20 cellular contexts compared by ENCODE assay signal in genomic region chr2:32805104-32806095, GRCh38.
DNase-seq lines count a peak whose midpoint lies in the region; ATAC-seq lines count a peak whose summit lies in the region.
"Had no signal": no experiment of that assay in that cellular context is flagged by ENCODE, and none has a peak within 500 bp of the region (broad histone marks: within the 10 kb centered on the region; RNA-seq: fewer than 3 reads in every experiment).

No MANE protein-coding gene starts in this region.

- H3K23ac ChIP-seq in mesendoderm (ENCODE audit: low read length), result no peak overlapping the region

- no peak overlapping the region for H3K27ac ChIP-seq in mesendoderm (ENCODE audit: low read depth, low read length)
- H3K27ac ChIP-seq: body of pancreas, gastroesophageal sphincter had no signal

- no peak overlapping the region for H3K4ac ChIP-seq in mesendoderm (ENCODE audit: low read depth, low read length)

- peak; percentile 80 for ATAC-seq in esophagus mucosa
- no peak for ATAC-seq in GM19328 (IDR thresholded peaks at IDR 0.05; ENCODE audit: unreplicated experiment)
- ATAC-seq: body of pancreas; gastroesophageal sphincter; naive thymus-derived CD4-positive, alpha-beta T cell had no signal

- no peaks in the 10 kb centered on the region for H3K79me1 ChIP-seq in mesendoderm (ENCODE audit: low read length)

- DNase-seq in DMS53 treated with DMSO at 0.1 percent for 48 hours (lab: John Stamatoyannopoulos, UW; ENCODE audit: unreplicated experiment) (peak; percentile 74), NCI-H226 (peak; percentile 74), mesendoderm (peak; percentile 79), GDM1 (lab: John Stamatoyannopoulos, UW) (no peak)
- no peak for DNase-seq in activated T-helper 2 cell treated with anti-CD3 and anti-CD28 coated beads, Interferon-gamma antibody, Interleukin-2, Interleukin-4, amounts not matched to agents 10 μg/mL and 5 μg/mL and 100 μg/mL, durations not matched to agents 14 hours and 24 hours and 36 hours (ENCODE audit: low spot score)
- DNase-seq in stimulated activated CD4-positive, alpha-beta T cell treated with anti-CD3 and anti-CD28 coated beads, Interleukin-4, amount 100 ng/mL, for 1 hour, result no peak
- DNase-seq: activated CD8-positive, alpha-beta memory T cell treated with anti-CD3 and anti-CD28 coated beads for 24 hours; body of pancreas; effector CD8-positive, alpha-beta T cell; Karpas-422; kidney; naive thymus-derived CD4-positive, alpha-beta T cell; NCI-H2081; retina; SIG-M5; stimulated activated CD4-positive, alpha-beta T cell treated with anti-CD3 and anti-CD28 coated beads, Interleukin-2, amount 100 ng/mL, for 24 hours had no signal

- no peaks in the 10 kb centered on the region for H3K4me1 Mint-ChIP-seq in activated T-helper 2 cell treated with anti-CD3 and anti-CD28 coated beads, Interferon-gamma antibody, Interleukin-2, Interleukin-4, amounts not matched to agents 10 μg/mL and 5 μg/mL and 100 μg/mL, durations not matched to agents 14 hours and 24 hours and 36 hours (ENCODE audit: low read depth)

- WGBS in mesendoderm (ENCODE audit: extremely low coverage, insufficient coverage, low lambda C conversion rate), result no CpG with 5 or more reads among the region's 4 CpGs

- no peak overlapping the region for H2BK5ac ChIP-seq in mesendoderm (ENCODE audit: low read length)

- H3K9me3 Mint-ChIP-seq in activated T-helper 2 cell treated with anti-CD3 and anti-CD28 coated beads, Interferon-gamma antibody, Interleukin-2, Interleukin-4, amounts not matched to agents 10 μg/mL and 5 μg/mL and 100 μg/mL, durations not matched to agents 14 hours and 24 hours and 36 hours, result no peaks in the 10 kb centered on the region
- H3K9me3 Mint-ChIP-seq: type B pancreatic cell had no signal

- no peaks in the 10 kb centered on the region for H3K27me3 ChIP-seq in mesendoderm (ENCODE audit: insufficient read depth, low read length, poor library complexity)
- H3K27me3 ChIP-seq: body of pancreas, gastroesophageal sphincter had no signal

- H3K27ac Mint-ChIP-seq in activated T-helper 2 cell treated with anti-CD3 and anti-CD28 coated beads, Interferon-gamma antibody, Interleukin-2, Interleukin-4, amounts not matched to agents 10 μg/mL and 5 μg/mL and 100 μg/mL, durations not matched to agents 14 hours and 24 hours and 36 hours, result no peak overlapping the region
- H3K27ac Mint-ChIP-seq: naive thymus-derived CD4-positive, alpha-beta T cell; type B pancreatic cell had no signal

- H4K8ac ChIP-seq in mesendoderm (ENCODE audit: low read depth, low read length), result no peak overlapping the region

- no peak overlapping the region for H2AK5ac ChIP-seq in mesendoderm (ENCODE audit: low read length)

- H3K4me1 ChIP-seq in mesendoderm (ENCODE audit: control insufficient read depth, low read depth, low read length), result peaks cover 2% of the 10 kb centered on the region
- H3K4me1 ChIP-seq: body of pancreas, gastroesophageal sphincter had no signal

- intact Hi-C loops in activated T-helper 2 cell treated with anti-CD3 and anti-CD28 coated beads, Interferon-gamma antibody, Interleukin-2, Interleukin-4, amounts not matched to agents 10 μg/mL and 5 μg/mL and 100 μg/mL, durations not matched to agents 14 hours and 24 hours and 36 hours (cut with micrococcal nuclease), result no loop called here

- no peaks in the 10 kb centered on the region for H3K79me2 ChIP-seq in mesendoderm (ENCODE audit: control insufficient read depth, insufficient read depth, low read length)

- H3K4me2 ChIP-seq in mesendoderm (ENCODE audit: low read length), result no peak overlapping the region

- H2BK120ac ChIP-seq in mesendoderm (ENCODE audit: low read depth, low read length), result no peak overlapping the region

- no peak overlapping the region for H2BK15ac ChIP-seq in mesendoderm (replicated peaks; ENCODE audit: low read depth)

- no peak overlapping the region for H4K5ac ChIP-seq in mesendoderm (ENCODE audit: low read length)

- H3K9ac ChIP-seq in mesendoderm (ENCODE audit: low read length), result no peak overlapping the region

- H3K27me3 Mint-ChIP-seq in activated T-helper 2 cell treated with anti-CD3 and anti-CD28 coated beads, Interferon-gamma antibody, Interleukin-2, Interleukin-4, amounts not matched to agents 10 μg/mL and 5 μg/mL and 100 μg/mL, durations not matched to agents 14 hours and 24 hours and 36 hours (ENCODE audit: low read depth), result no peaks in the 10 kb centered on the region
- H3K27me3 Mint-ChIP-seq: naive thymus-derived CD4-positive, alpha-beta T cell; type B pancreatic cell had no signal

- H3K18ac ChIP-seq in mesendoderm (ENCODE audit: low read length), result no peak overlapping the region

- H3K36me3 ChIP-seq in mesendoderm (ENCODE audit: control insufficient read depth, insufficient read depth, low read length), result no peaks in the 10 kb centered on the region

- peaks cover 5% of the 10 kb centered on the region for H3K36me3 Mint-ChIP-seq in activated T-helper 2 cell treated with anti-CD3 and anti-CD28 coated beads, Interferon-gamma antibody, Interleukin-2, Interleukin-4, amounts not matched to agents 10 μg/mL and 5 μg/mL and 100 μg/mL, durations not matched to agents 14 hours and 24 hours and 36 hours (ENCODE audit: low read depth)

- H3K4me3 Mint-ChIP-seq in activated T-helper 2 cell treated with anti-CD3 and anti-CD28 coated beads, Interferon-gamma antibody, Interleukin-2, Interleukin-4, amounts not matched to agents 10 μg/mL and 5 μg/mL and 100 μg/mL, durations not matched to agents 14 hours and 24 hours and 36 hours (ENCODE audit: low read depth), result no peak overlapping the region
- H3K4me3 Mint-ChIP-seq: naive thymus-derived CD4-positive, alpha-beta T cell; type B pancreatic cell had no signal

- H3K4me3 ChIP-seq in mesendoderm (ENCODE audit: low read length), result no peak overlapping the region
- H3K4me3 ChIP-seq: body of pancreas, gastroesophageal sphincter had no signal

- no peak overlapping the region for H3K56ac ChIP-seq in mesendoderm (ENCODE audit: low read length)

Comparison
In these comparisons a context has a peak if more than half of its experiments do, and no peak if none do; other contexts are left out.
1. DNase-seq: peak in DMS53 treated with DMSO at 0.1 percent for 48 hours (single experiment), NCI-H226 (single experiment) and mesendoderm (single experiment); none in GDM1 (single experiment), activated T-helper 2 cell treated with anti-CD3 and anti-CD28 coated beads, Interferon-gamma antibody, Interleukin-2, Interleukin-4, amounts not matched to agents 10 μg/mL and 5 μg/mL and 100 μg/mL, durations not matched to agents 14 hours and 24 hours and 36 hours (single experiment) and stimulated activated CD4-positive, alpha-beta T cell treated with anti-CD3 and anti-CD28 coated beads, Interleukin-4, amount 100 ng/mL, for 1 hour (single experiment).